In genomic region chr2:119440873-119441272, GRCh38 we compare ENCODE assay signal across 26 cellular contexts. TPM values are rescaled to one million over a fixed set of nuclear protein-coding genes. Genes with fewer than 3 reads are reported as not detected.
"Had no signal": no experiment of that assay in that cellular context is flagged by ENCODE, and none has a peak within 500 bp of the region (broad histone marks: within the 10 kb centered on the region; RNA-seq: fewer than 3 reads in every experiment).

No MANE protein-coding gene starts in this region.

- H3K36me3 ChIP-seq: colonic mucosa, esophagus squamous epithelium, heart left ventricle, neural progenitor cell, thyroid gland had no signal

- DNase-seq: colonic mucosa; effector CD8-positive, alpha-beta T cell; esophagus squamous epithelium; heart left ventricle; left ventricle myocardium superior; lower lobe of right lung; mucosa of descending colon; naive B cell; posterior cingulate gyrus; psoas muscle; right cardiac atrium; spleen; stimulated activated naive CD4-positive, alpha-beta T cell; stimulated activated naive CD8-positive, alpha-beta T cell treated with anti-CD3 and anti-CD28 coated beads, Interleukin-15, amount 100 ng/mL, for 72 hours; trophoblast cell had no signal

- H3K36me3 Mint-ChIP-seq: naive B cell; natural killer cell treated with Interleukin-12 subunit alpha and Interleukin-12 subunit beta and Interleukin-15 and Interleukin-18, amount 100 ng/mL, for 72 hours; neural progenitor cell had no signal

- H2AFZ ChIP-seq: hepatocyte, neural progenitor cell had no signal

- H3K9ac ChIP-seq: neural progenitor cell had no signal

- H3K4me1 ChIP-seq: colonic mucosa, esophagus squamous epithelium, heart left ventricle, neural progenitor cell, psoas muscle, spleen had no signal

- H3K27ac Mint-ChIP-seq: dendritic cell treated with granulocyte-macrophage colony-stimulating factor and Interleukin-4, amounts not matched to agents 40 ng/mL and 50 ng/mL, for 4 days; endodermal cell; naive B cell; natural killer cell treated with Interleukin-12 subunit alpha and Interleukin-12 subunit beta and Interleukin-15 and Interleukin-18, amount 100 ng/mL, for 72 hours; neural progenitor cell; stimulated activated naive CD8-positive, alpha-beta T cell treated with anti-CD3 and anti-CD28 coated beads, Interleukin-15, amount 100 ng/mL, for 72 hours had no signal

- H3K27ac ChIP-seq: colonic mucosa, esophagus squamous epithelium, heart left ventricle, hepatocyte, lower lobe of right lung, neural progenitor cell, psoas muscle, skin epidermis, spleen had no signal

- H3K4me2 ChIP-seq: hepatocyte, neural progenitor cell had no signal

- H3K4me3 Mint-ChIP-seq: central memory CD8-positive, alpha-beta T cell; dendritic cell treated with granulocyte-macrophage colony-stimulating factor and Interleukin-4, amounts not matched to agents 40 ng/mL and 50 ng/mL, for 4 days; endodermal cell; natural killer cell treated with Interleukin-12 subunit alpha and Interleukin-12 subunit beta and Interleukin-15 and Interleukin-18, amount 100 ng/mL, for 72 hours; neural progenitor cell; stimulated activated naive CD8-positive, alpha-beta T cell treated with anti-CD3 and anti-CD28 coated beads, Interleukin-15, amount 100 ng/mL, for 72 hours had no signal

- H3K4me1 Mint-ChIP-seq: central memory CD8-positive, alpha-beta T cell; naive B cell; stimulated activated naive CD8-positive, alpha-beta T cell treated with anti-CD3 and anti-CD28 coated beads, Interleukin-15, amount 100 ng/mL, for 72 hours had no signal

- ATAC-seq: heart left ventricle, left ventricle myocardium superior, psoas muscle had no signal

- FAIRE-seq: frontal cortex, islet of Langerhans had no signal

- H3K4me3 ChIP-seq: colonic mucosa, esophagus squamous epithelium, heart left ventricle, hepatocyte, lower lobe of right lung, mucosa of descending colon, neural progenitor cell, psoas muscle, skin epidermis, spleen, thyroid gland had no signal

- H3K27me3 ChIP-seq: colonic mucosa, esophagus squamous epithelium, heart left ventricle, hepatocyte, neural progenitor cell, thyroid gland had no signal

- H3K9me3 ChIP-seq: colonic mucosa, esophagus squamous epithelium, heart left ventricle, lower lobe of right lung, mucosa of descending colon, psoas muscle, spleen, thyroid gland had no signal

- H3K9me3 Mint-ChIP-seq: central memory CD8-positive, alpha-beta T cell; dendritic cell treated with granulocyte-macrophage colony-stimulating factor and Interleukin-4, amounts not matched to agents 40 ng/mL and 50 ng/mL, for 4 days; endodermal cell; naive B cell; natural killer cell treated with Interleukin-12 subunit alpha and Interleukin-12 subunit beta and Interleukin-15 and Interleukin-18, amount 100 ng/mL, for 72 hours; stimulated activated naive CD8-positive, alpha-beta T cell treated with anti-CD3 and anti-CD28 coated beads, Interleukin-15, amount 100 ng/mL, for 72 hours had no signal

RNA-seq across cellular contexts. Expression of gene TMEM37, which starts 9.2 kb away (rescaled TPM):
- total RNA-seq: frontal cortex; natural killer cell treated with Interleukin-12 subunit alpha and Interleukin-12 subunit beta and Interleukin-15 and Interleukin-18, amount 100 ng/mL, for 72 hours; temporal lobe had no signal
